ENCODE assay signal across 1 cellular context in genomic region chr9:35604578-35605335, GRCh38.
A peak's percentile ranks its signal among the peaks of the same experiment; 100 is the strongest.
TF ChIP-seq lines count a peak whose summit lies in the region.

Gene TESK1 (plus strand): TSS chr9:35605262. CDS start chr9:35605620, 358 bp downstream.

TF ChIP-seq in HepG2, 621 proteins besides CTCF, POLR2A, EP300 and RAD21 (continued from another document and continues in another):
- 0 out of 2 replicates have a peak, but pooled peaks have one; percentile 32 for TF ChIP-seq PHF20 (CRISPR knock-in tag; IDR thresholded peaks at IDR 0.05)
- no peak for TF ChIP-seq IKZF4 (CRISPR knock-in tag; IDR thresholded peaks at IDR 0.05; ENCODE audit: borderline replicate concordance, low read depth, not compliant biosample characterization)
- TF ChIP-seq ZMAT5 (CRISPR knock-in tag; IDR thresholded peaks at IDR 0.05; ENCODE audit: borderline replicate concordance, low read depth) = no peak
- no peak for TF ChIP-seq DMTF1 (CRISPR knock-in tag; IDR thresholded peaks at IDR 0.05)
- TF ChIP-seq FOXM1 (CRISPR knock-in tag; IDR thresholded peaks at IDR 0.05) = no peak
- no peak for TF ChIP-seq ZNF740 (CRISPR knock-in tag; IDR thresholded peaks at IDR 0.05)
- TF ChIP-seq ZNF614 (CRISPR knock-in tag; IDR thresholded peaks at IDR 0.05; ENCODE audit: borderline replicate concordance) = no peak
- TF ChIP-seq ZNF333 (CRISPR knock-in tag; IDR thresholded peaks at IDR 0.05; ENCODE audit: borderline replicate concordance) = no peak
- TF ChIP-seq GPN1 (CRISPR knock-in tag; IDR thresholded peaks at IDR 0.05; ENCODE audit: borderline replicate concordance) = no peak
- TF ChIP-seq ZNF550 (CRISPR knock-in tag; IDR thresholded peaks at IDR 0.05; ENCODE audit: borderline replicate concordance) = no peak
- no peak for TF ChIP-seq ATRX (CRISPR knock-in tag; IDR thresholded peaks at IDR 0.05; ENCODE audit: borderline replicate concordance)
- TF ChIP-seq AKNA (CRISPR knock-in tag; IDR thresholded peaks at IDR 0.05; ENCODE audit: borderline replicate concordance) = no peak
- no peak for TF ChIP-seq ZHX1 (CRISPR knock-in tag; IDR thresholded peaks at IDR 0.05; ENCODE audit: low read depth)
- TF ChIP-seq ZXDC (CRISPR knock-in tag; IDR thresholded peaks at IDR 0.05) = 0 out of 2 replicates have a peak, but pooled peaks have one; percentile 24
- no peak for TF ChIP-seq AGO1 (IDR thresholded peaks at IDR 0.05; ENCODE audit: low read depth, low read length, poor library complexity, severe bottlenecking)
- TF ChIP-seq ZNF451 (CRISPR knock-in tag; IDR thresholded peaks at IDR 0.05) = no peak
- TF ChIP-seq RFXANK (CRISPR knock-in tag; IDR thresholded peaks at IDR 0.05) = no peak
- TF ChIP-seq MYC (CRISPR knock-in tag; IDR thresholded peaks at IDR 0.05; ENCODE audit: borderline replicate concordance) = peak; percentile 65; the same call in 1 of the 2 replicates
- TF ChIP-seq CENPX (CRISPR knock-in tag; IDR thresholded peaks at IDR 0.05) = no peak
- TF ChIP-seq ZNF784 (CRISPR knock-in tag; IDR thresholded peaks at IDR 0.05; ENCODE audit: borderline replicate concordance) = no peak
- peak; percentile 47 for TF ChIP-seq ZNF574 (CRISPR knock-in tag; IDR thresholded peaks at IDR 0.05)
- TF ChIP-seq MTA1 (CRISPR knock-in tag; IDR thresholded peaks at IDR 0.05; ENCODE audit: borderline replicate concordance) = no peak
- TF ChIP-seq KDM4B (CRISPR knock-in tag; IDR thresholded peaks at IDR 0.05) = no peak
- TF ChIP-seq ZNF782 (CRISPR knock-in tag; IDR thresholded peaks at IDR 0.05; ENCODE audit: borderline replicate concordance) = no peak
- no peak for TF ChIP-seq ETS1 (CRISPR knock-in tag; IDR thresholded peaks at IDR 0.05)
- TF ChIP-seq AHR (CRISPR knock-in tag; IDR thresholded peaks at IDR 0.05) = no peak
- no peak for TF ChIP-seq ZNF556 (CRISPR knock-in tag; IDR thresholded peaks at IDR 0.05; ENCODE audit: borderline replicate concordance)
- TF ChIP-seq ZNF30 (CRISPR knock-in tag; IDR thresholded peaks at IDR 0.05) = no peak
- TF ChIP-seq ZEB1 (IDR thresholded peaks at IDR 0.05; ENCODE audit: insufficient replicate concordance, low read depth) = peak; percentile 47
- no peak; the same call in 1 of the 2 replicates for TF ChIP-seq CAMTA2 (CRISPR knock-in tag; IDR thresholded peaks at IDR 0.05; ENCODE audit: borderline replicate concordance)
